Comparison of ENCODE assay signal across 17 cellular contexts in the genomic region with DNA sequence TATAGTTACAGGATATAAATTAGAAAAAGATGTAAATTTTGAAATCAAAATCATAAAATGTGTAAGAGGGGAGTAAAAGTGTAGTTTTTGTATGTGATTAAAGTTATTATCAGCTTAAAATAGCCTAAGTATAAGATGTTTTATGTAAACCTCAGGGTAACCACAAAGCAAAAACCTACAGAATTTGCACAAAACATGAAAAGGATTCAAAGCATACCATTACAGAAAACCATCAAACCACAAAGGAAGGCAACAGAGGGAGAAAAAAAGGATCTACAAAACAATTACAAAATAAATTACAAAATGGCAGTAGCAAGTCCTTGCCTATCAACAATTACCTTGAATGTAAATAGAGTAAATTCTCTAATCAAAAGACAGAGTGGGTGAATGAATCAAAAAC. TPM values are rescaled to one million over a fixed set of nuclear protein-coding genes. Genes with fewer than 3 reads are reported as not detected.
DNase-seq lines count a peak whose midpoint lies in the region; ATAC-seq, FAIRE-seq and TF ChIP-seq lines count a peak whose summit lies in the region.
"Had no signal": no experiment of that assay in that cellular context is flagged by ENCODE, and none has a peak within 500 bp of the region (broad histone marks: within the 10 kb centered on the region; RNA-seq: fewer than 3 reads in every experiment).

No MANE protein-coding gene starts in this region.

- no peaks in the 10 kb centered on the region for H3K4me1 ChIP-seq in adipocyte (ENCODE audit: control insufficient read depth, insufficient read depth, low read length)
- H3K4me1 ChIP-seq: Caco-2, HAP-1 had no signal

- H3K27ac Mint-ChIP-seq in T-helper 17 cell, result no peak overlapping the region
- H3K27ac Mint-ChIP-seq: CD8-positive, alpha-beta T cell; GM23338; HFFc6 had no signal

- H3K36me3 ChIP-seq in adipocyte (ENCODE audit: control insufficient read depth, insufficient read depth, low read length, severe bottlenecking), result peaks cover 55% of the 10 kb centered on the region

- ATAC-seq in T-helper 17 cell, result no peak
- ATAC-seq: CD8-positive, alpha-beta T cell; GM23338 had no signal

- no peak overlapping the region for H3K4me3 Mint-ChIP-seq in T-helper 17 cell
- H3K4me3 Mint-ChIP-seq: CD8-positive, alpha-beta T cell; GM23338; HFFc6 had no signal

- no peaks in the 10 kb centered on the region for H3K27me3 Mint-ChIP-seq in T-helper 17 cell

- TF ChIP-seq POLR2A in H54 (IDR thresholded peaks at IDR 0.05; ENCODE audit: low read depth, low read length), result no peak

- peaks cover 18% of the 10 kb centered on the region for H3K36me3 Mint-ChIP-seq in T-helper 17 cell (ENCODE audit: low read depth)

- H3K27me3 ChIP-seq in adipocyte (replicated peaks; ENCODE audit: control insufficient read depth, insufficient read depth, low read length), result no peaks in the 10 kb centered on the region

- peak overlapping the region; percentile 16 for H3K4me3 ChIP-seq in adipocyte (ENCODE audit: low read length)
- H3K4me3 ChIP-seq: GM23338, HAP-1 had no signal

- no peak overlapping the region for H3K9ac ChIP-seq in adipocyte (ENCODE audit: low read length)

- H3K9me3 ChIP-seq in adipocyte (ENCODE audit: control insufficient read depth, low read length) (peaks cover 34% of the 10 kb centered on the region), T-helper 17 cell (ENCODE audit: control insufficient read depth, low read length, poor library complexity, severe bottlenecking) (peaks cover 5% of the 10 kb centered on the region)
- H3K9me3 ChIP-seq: Caco-2, HAP-1 had no signal

- DNase-seq in H54 (ENCODE audit: insufficient read length, low spot score) (no peak), adipocyte (ENCODE audit: low read depth) (no peak), astrocyte of the hippocampus (ENCODE audit: low read depth, low spot score) (peak; percentile 7), hepatic stellate cell (ENCODE audit: low spot score) (no peak), T-helper 17 cell (no peak), HuH-7.5 (ENCODE audit: low spot score) (no peak)
- DNase-seq: C1 segment of cervical spinal cord; Caco-2; CD8-positive, alpha-beta T cell; DMS153; EL; GDM1; HFFc6 had no signal

- peak; percentile 6 for FAIRE-seq in H54 (lab: Jason Lieb, UNC)
- FAIRE-seq: GM12891, GM18507 had no signal

- no peaks in the 10 kb centered on the region for H3K4me1 Mint-ChIP-seq in T-helper 17 cell
- H3K4me1 Mint-ChIP-seq: GM23338 had no signal

RNA-seq across cellular contexts. Expression of gene MYLK, which starts 36.7 kb away (rescaled TPM):
- 10 to 100 TPM in 1 of 2 donors, 1 to 10 TPM in 1; 2.1 to 52.1 TPM for total RNA-seq in T-helper 17 cell
- total RNA-seq: CD8-positive, alpha-beta T cell had no signal

RNA-seq across cellular contexts. Expression of gene CCDC14, which starts 40.2 kb away (rescaled TPM):
- 10 to 100 TPM; 22.9 to 26.5 TPM for total RNA-seq in T-helper 17 cell
